Comparison of ENCODE assay signal across 21 cellular contexts in genomic region chr1:98164508-98164907, GRCh38.
"Had no signal": no experiment of that assay in that cellular context is flagged by ENCODE, and none has a peak within 500 bp of the region (broad histone marks: within the 10 kb centered on the region; RNA-seq: fewer than 3 reads in every experiment).

No MANE protein-coding gene starts in this region.

- ATAC-seq: gastrocnemius medialis; left cardiac atrium; left lung; naive thymus-derived CD4-positive, alpha-beta T cell; sciatic nerve; stimulated activated effector memory CD8-positive, alpha-beta T cell treated with anti-CD3 and anti-CD28 coated beads, Interleukin-12 subunit alpha, Interleukin-12 subunit beta, amount 100 ng/mL, for 72 hours had no signal

- H3K27ac Mint-ChIP-seq: naive thymus-derived CD4-positive, alpha-beta T cell; nephron; neural progenitor cell; progenitor cell of endocrine pancreas; stimulated activated effector memory CD8-positive, alpha-beta T cell treated with anti-CD3 and anti-CD28 coated beads, Interleukin-12 subunit alpha, Interleukin-12 subunit beta, amount 100 ng/mL, for 72 hours had no signal

- H3K4me1 Mint-ChIP-seq: nephron; neural progenitor cell; stimulated activated effector memory CD8-positive, alpha-beta T cell treated with anti-CD3 and anti-CD28 coated beads, Interleukin-12 subunit alpha, Interleukin-12 subunit beta, amount 100 ng/mL, for 72 hours had no signal

- H3K79me2 ChIP-seq: parathyroid adenoma had no signal

- H3K9me3 ChIP-seq: gastrocnemius medialis, left lung, stomach, thyroid gland, vagina had no signal

- H3K4me3 ChIP-seq: dorsolateral prefrontal cortex, gastrocnemius medialis, left lung, neural progenitor cell, stomach, thyroid gland, vagina had no signal

- H3K9ac ChIP-seq: neural progenitor cell, parathyroid adenoma had no signal

- H3K4me3 Mint-ChIP-seq: naive thymus-derived CD4-positive, alpha-beta T cell; nephron; neural progenitor cell; stimulated activated effector memory CD8-positive, alpha-beta T cell treated with anti-CD3 and anti-CD28 coated beads, Interleukin-12 subunit alpha, Interleukin-12 subunit beta, amount 100 ng/mL, for 72 hours had no signal

- H3K4me1 ChIP-seq: gastrocnemius medialis, left lung, neural progenitor cell, parathyroid adenoma, stomach, thyroid gland, vagina had no signal

- H2AFZ ChIP-seq: neural progenitor cell, parathyroid adenoma had no signal

- H3K27me3 ChIP-seq: dorsolateral prefrontal cortex, gastrocnemius medialis, left lung, neural progenitor cell, stomach, thyroid gland, vagina had no signal

- H3K27ac ChIP-seq: dorsolateral prefrontal cortex, gastrocnemius medialis, left lung, neural progenitor cell, parathyroid adenoma, stomach, thyroid gland, vagina had no signal

- DNase-seq: dorsolateral prefrontal cortex; effector CD4-positive, alpha-beta T cell; gastrocnemius medialis; head of caudate nucleus; left cardiac atrium; left lung; mesendoderm; midbrain; naive thymus-derived CD4-positive, alpha-beta T cell; stimulated activated CD4-positive, alpha-beta T cell treated with anti-CD3 and anti-CD28 coated beads, Interleukin-2, amount 100 ng/mL, for 24 hours; stimulated activated CD4-positive, alpha-beta T cell treated with anti-CD3 and anti-CD28 coated beads, Interleukin-4, amount 100 ng/mL, for 24 hours; stimulated activated naive CD4-positive, alpha-beta T cell treated with Interleukin-2 at 50 U/mL for 16 hours; stomach; thyroid gland had no signal

- H3K36me3 Mint-ChIP-seq: naive thymus-derived CD4-positive, alpha-beta T cell; neural progenitor cell; stimulated activated effector memory CD8-positive, alpha-beta T cell treated with anti-CD3 and anti-CD28 coated beads, Interleukin-12 subunit alpha, Interleukin-12 subunit beta, amount 100 ng/mL, for 72 hours had no signal

- H3K36me3 ChIP-seq: gastrocnemius medialis, left lung, neural progenitor cell, stomach, thyroid gland, vagina had no signal

- H3K9me3 Mint-ChIP-seq: nephron; neural progenitor cell; stimulated activated effector memory CD8-positive, alpha-beta T cell treated with anti-CD3 and anti-CD28 coated beads, Interleukin-12 subunit alpha, Interleukin-12 subunit beta, amount 100 ng/mL, for 72 hours had no signal

- H3K4me2 ChIP-seq: neural progenitor cell had no signal

- H3K27me3 Mint-ChIP-seq: progenitor cell of endocrine pancreas had no signal
